ENCODE assay signal across 1 cellular context in the genomic region with DNA sequence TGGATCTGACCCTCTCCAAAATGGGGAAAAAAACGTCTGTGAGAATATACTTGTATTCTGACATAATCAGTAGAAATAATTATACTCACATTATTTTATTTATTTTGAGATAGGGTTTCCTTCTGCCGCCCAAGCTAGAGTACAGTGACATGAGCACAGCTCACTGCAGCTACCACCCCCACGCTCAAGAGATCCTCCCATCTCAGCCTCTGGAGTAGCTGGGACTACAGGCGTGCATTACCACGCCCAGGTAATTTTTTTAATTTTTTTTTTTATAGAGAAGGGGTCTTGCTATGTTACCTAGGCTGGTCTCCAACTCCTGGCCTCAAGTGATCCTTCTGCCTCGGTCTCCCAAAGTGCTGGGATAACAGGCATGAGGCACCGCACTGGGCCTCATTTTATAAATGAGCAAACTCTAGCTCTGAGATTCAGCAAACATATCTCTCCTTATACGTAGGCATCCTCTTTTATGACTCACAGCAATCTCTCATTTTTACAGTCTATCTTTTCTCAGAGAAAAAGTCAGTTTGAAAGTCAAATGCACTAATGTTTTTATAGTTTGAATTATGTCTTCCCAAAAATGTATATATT.
TF ChIP-seq lines count a peak whose summit lies in the region.

No MANE protein-coding gene starts in this region.

TF ChIP-seq in HepG2, 621 proteins besides CTCF, POLR2A, EP300 and RAD21 (continued from another document):
- TF ChIP-seq, protein P1, sequence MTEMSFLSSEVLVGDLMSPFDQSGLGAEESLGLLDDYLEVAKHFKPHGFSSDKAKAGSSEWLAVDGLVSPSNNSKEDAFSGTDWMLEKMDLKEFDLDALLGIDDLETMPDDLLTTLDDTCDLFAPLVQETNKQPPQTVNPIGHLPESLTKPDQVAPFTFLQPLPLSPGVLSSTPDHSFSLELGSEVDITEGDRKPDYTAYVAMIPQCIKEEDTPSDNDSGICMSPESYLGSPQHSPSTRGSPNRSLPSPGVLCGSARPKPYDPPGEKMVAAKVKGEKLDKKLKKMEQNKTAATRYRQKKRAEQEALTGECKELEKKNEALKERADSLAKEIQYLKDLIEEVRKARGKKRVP (CRISPR knock-in tag; IDR thresholded peaks at IDR 0.05): no peak
- TF ChIP-seq, protein P2, sequence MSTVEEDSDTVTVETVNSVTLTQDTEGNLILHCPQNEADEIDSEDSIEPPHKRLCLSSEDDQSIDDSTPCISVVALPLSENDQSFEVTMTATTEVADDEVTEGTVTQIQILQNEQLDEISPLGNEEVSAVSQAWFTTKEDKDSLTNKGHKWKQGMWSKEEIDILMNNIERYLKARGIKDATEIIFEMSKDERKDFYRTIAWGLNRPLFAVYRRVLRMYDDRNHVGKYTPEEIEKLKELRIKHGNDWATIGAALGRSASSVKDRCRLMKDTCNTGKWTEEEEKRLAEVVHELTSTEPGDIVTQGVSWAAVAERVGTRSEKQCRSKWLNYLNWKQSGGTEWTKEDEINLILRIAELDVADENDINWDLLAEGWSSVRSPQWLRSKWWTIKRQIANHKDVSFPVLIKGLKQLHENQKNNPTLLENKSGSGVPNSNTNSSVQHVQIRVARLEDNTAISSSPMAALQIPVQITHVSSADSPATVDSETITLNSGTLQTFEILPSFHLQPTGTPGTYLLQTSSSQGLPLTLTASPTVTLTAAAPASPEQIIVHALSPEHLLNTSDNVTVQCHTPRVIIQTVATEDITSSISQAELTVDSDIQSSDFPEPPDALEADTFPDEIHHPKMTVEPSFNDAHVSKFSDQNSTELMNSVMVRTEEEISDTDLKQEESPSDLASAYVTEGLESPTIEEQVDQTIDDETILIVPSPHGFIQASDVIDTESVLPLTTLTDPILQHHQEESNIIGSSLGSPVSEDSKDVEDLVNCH (CRISPR knock-in tag; IDR thresholded peaks at IDR 0.05): no peak
- TF ChIP-seq TAF15 (IDR thresholded peaks at IDR 0.05; ENCODE audit: low read depth, low read length, poor library complexity, severe bottlenecking) (no peak), CBX1 (IDR thresholded peaks at IDR 0.05; ENCODE audit: low read depth) (no peak), RCOR2 (CRISPR knock-in tag; IDR thresholded peaks at IDR 0.05) (no peak), KDM1A (CRISPR knock-in tag; IDR thresholded peaks at IDR 0.05) (no peak), ARNT2 (CRISPR knock-in tag; IDR thresholded peaks at IDR 0.05; ENCODE audit: low read depth) (no peak), ZSCAN30 (CRISPR knock-in tag; IDR thresholded peaks at IDR 0.05) (no peak), FOXP1 (IDR thresholded peaks at IDR 0.05) (no peak), FOXP1 (CRISPR knock-in tag; IDR thresholded peaks at IDR 0.05) (no peak), HNRNPLL (IDR thresholded peaks at IDR 0.05; ENCODE audit: low read depth, low read length, poor library complexity, severe bottlenecking) (no peak), HNRNPH1 (optimal IDR thresholded peaks at IDR 0.05; ENCODE audit: low read depth, low read length) (no peak), MXI1 (IDR thresholded peaks at IDR 0.05; ENCODE audit: borderline replicate concordance, low read depth, low read length) (no peak)
- TF ChIP-seq, protein P3, sequence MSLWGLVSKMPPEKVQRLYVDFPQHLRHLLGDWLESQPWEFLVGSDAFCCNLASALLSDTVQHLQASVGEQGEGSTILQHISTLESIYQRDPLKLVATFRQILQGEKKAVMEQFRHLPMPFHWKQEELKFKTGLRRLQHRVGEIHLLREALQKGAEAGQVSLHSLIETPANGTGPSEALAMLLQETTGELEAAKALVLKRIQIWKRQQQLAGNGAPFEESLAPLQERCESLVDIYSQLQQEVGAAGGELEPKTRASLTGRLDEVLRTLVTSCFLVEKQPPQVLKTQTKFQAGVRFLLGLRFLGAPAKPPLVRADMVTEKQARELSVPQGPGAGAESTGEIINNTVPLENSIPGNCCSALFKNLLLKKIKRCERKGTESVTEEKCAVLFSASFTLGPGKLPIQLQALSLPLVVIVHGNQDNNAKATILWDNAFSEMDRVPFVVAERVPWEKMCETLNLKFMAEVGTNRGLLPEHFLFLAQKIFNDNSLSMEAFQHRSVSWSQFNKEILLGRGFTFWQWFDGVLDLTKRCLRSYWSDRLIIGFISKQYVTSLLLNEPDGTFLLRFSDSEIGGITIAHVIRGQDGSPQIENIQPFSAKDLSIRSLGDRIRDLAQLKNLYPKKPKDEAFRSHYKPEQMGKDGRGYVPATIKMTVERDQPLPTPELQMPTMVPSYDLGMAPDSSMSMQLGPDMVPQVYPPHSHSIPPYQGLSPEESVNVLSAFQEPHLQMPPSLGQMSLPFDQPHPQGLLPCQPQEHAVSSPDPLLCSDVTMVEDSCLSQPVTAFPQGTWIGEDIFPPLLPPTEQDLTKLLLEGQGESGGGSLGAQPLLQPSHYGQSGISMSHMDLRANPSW (CRISPR knock-in tag; IDR thresholded peaks at IDR 0.05; ENCODE audit: borderline replicate concordance): no peak
- TF ChIP-seq, protein P4, sequence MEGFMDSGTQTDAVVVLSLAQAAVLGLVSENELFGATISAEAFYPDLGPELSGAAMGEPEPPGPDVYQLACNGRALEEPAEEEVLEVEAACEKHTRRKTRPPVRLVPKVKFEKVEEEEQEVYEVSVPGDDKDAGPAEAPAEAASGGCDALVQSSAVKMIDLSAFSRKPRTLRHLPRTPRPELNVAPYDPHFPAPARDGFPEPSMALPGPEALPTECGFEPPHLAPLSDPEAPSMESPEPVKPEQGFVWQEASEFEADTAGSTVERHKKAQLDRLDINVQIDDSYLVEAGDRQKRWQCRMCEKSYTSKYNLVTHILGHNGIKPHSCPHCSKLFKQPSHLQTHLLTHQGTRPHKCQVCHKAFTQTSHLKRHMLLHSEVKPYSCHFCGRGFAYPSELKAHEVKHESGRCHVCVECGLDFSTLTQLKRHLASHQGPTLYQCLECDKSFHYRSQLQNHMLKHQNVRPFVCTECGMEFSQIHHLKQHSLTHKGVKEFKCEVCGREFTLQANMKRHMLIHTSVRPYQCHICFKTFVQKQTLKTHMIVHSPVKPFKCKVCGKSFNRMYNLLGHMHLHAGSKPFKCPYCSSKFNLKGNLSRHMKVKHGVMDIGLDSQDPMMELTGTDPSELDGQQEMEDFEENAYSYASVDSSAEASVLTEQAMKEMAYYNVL (CRISPR knock-in tag; IDR thresholded peaks at IDR 0.05; ENCODE audit: borderline replicate concordance): no peak
TF ChIP-seq in HepG2: peak in this region for 0.
